ENCODE assay signal across 1 cellular context in genomic region chr7:28517206-28517605, GRCh38.
A peak's percentile ranks its signal among the peaks of the same experiment; 100 is the strongest.
TF ChIP-seq lines count a peak whose summit lies in the region.

No MANE protein-coding gene starts in this region.

TF ChIP-seq in H1, 55 proteins besides CTCF, POLR2A, EP300 and RAD21:
- TF ChIP-seq TAF1 (IDR thresholded peaks at IDR 0.05; ENCODE audit: low read depth, low read length): no peak
- no peak for TF ChIP-seq ASH2L (IDR thresholded peaks at IDR 0.05; ENCODE audit: low read length)
- no peak for TF ChIP-seq ATF3 (IDR thresholded peaks at IDR 0.05; ENCODE audit: insufficient read depth, low read depth, low read length)
- TF ChIP-seq E2F6 (IDR thresholded peaks at IDR 0.05): no peak
- no peak for TF ChIP-seq CTBP2 (IDR thresholded peaks at IDR 0.05; ENCODE audit: borderline replicate concordance, insufficient read depth, insufficient read length, low read length)
- no peak for TF ChIP-seq EGR1 (IDR thresholded peaks at IDR 0.05; ENCODE audit: borderline replicate concordance, low read depth, low read length)
- no peak for TF ChIP-seq NANOG (IDR thresholded peaks at IDR 0.05; ENCODE audit: insufficient read depth, low read depth, low read length, poor library complexity, severe bottlenecking)
- TF ChIP-seq JUND (IDR thresholded peaks at IDR 0.05; ENCODE audit: low read length): no peak
- no peak for TF ChIP-seq SUZ12 (IDR thresholded peaks at IDR 0.05; ENCODE audit: low read length)
- TF ChIP-seq SAP30 (IDR thresholded peaks at IDR 0.05; ENCODE audit: insufficient read depth, insufficient replicate concordance, low read length): no peak
- no peak for TF ChIP-seq KDM1A (IDR thresholded peaks at IDR 0.05; ENCODE audit: borderline replicate concordance, low read length)
- TF ChIP-seq SP1 (IDR thresholded peaks at IDR 0.05; ENCODE audit: low read depth, low read length): 0 out of 2 replicates have a peak, but pooled peaks have one; percentile 10
- peak; percentile 85 for TF ChIP-seq TEAD4 (IDR thresholded peaks at IDR 0.05; ENCODE audit: low read depth, low read length)
- no peak for TF ChIP-seq KDM5A (IDR thresholded peaks at IDR 0.05; ENCODE audit: low read length)
- TF ChIP-seq FOSL1 (IDR thresholded peaks at IDR 0.05; ENCODE audit: insufficient read depth, low read depth, low read length): no peak
